In genomic region chr17:51166198-51166986, GRCh38 we compare ENCODE assay signal across 8 cellular contexts. TPM values are rescaled to one million over a fixed set of nuclear protein-coding genes. Genes with fewer than 3 reads are reported as not detected.
DNase-seq lines count a peak whose midpoint lies in the region; ATAC-seq and TF ChIP-seq lines count a peak whose summit lies in the region.

NME2 (plus strand) TSS chr17:51166411; CDS start chr17:51166831, 420 bp downstream.

- H3K36me3 Mint-ChIP-seq in activated CD4-positive, alpha-beta memory T cell treated with anti-CD3 and anti-CD28 coated beads, Interleukin-2, amount 10 ng/mL, durations not matched to agents 7 days and 5 days (ENCODE audit: low read depth) = peaks cover 43% of the 10 kb centered on the region

- peaks cover 15% of the 10 kb centered on the region for H3K36me3 ChIP-seq in BJ (ENCODE audit: control insufficient read depth, insufficient read depth, low read length)
- peaks cover 18 to 29% of the 10 kb centered on the region in 2 donors for H3K36me3 ChIP-seq in lung (ENCODE audit: control insufficient read depth in 2 of 2, insufficient read depth in 2 of 2, low read length in 2 of 2)

- H3K27ac ChIP-seq in lung (ENCODE audit: low read depth in 1 of 2, low read length in 1 of 2) = peak within 1 kb of the TSS; percentile 96 to 97

- CTCF ChIA-PET in BJ (lab: Yijun Ruan, JAX) = interaction anchor here (0.8 to 1.3 kb wide), 4 partner anchors 12 to 168 kb away, joined by 3 read pairs; no protein-coding TSS in a partner anchor
- CTCF ChIA-PET in activated CD4-positive, alpha-beta memory T cell treated with anti-CD3 and anti-CD28 coated beads, Interleukin-2, amount 10 ng/mL, durations not matched to agents 7 days and 5 days (lab: Charles Lee) = interaction anchor here (1.0 to 1.5 kb wide), 4 partner anchors 11 to 313 kb away, joined by 3 to 7 read pairs (median 3); partner anchors contain the start of gene NME1

- peaks cover 39% of the 10 kb centered on the region for H3K4me1 Mint-ChIP-seq in activated CD4-positive, alpha-beta memory T cell treated with anti-CD3 and anti-CD28 coated beads, Interleukin-2, amount 10 ng/mL, durations not matched to agents 7 days and 5 days

- peak; percentile 82 for ATAC-seq in GM19025 (IDR thresholded peaks at IDR 0.05; ENCODE audit: low read depth, unreplicated experiment)
- peak; percentile 84 for ATAC-seq in HG03280 (IDR thresholded peaks at IDR 0.05; ENCODE audit: unreplicated experiment)
- peak; percentile 95 for ATAC-seq in lung (ENCODE audit: insufficient read depth, low FRiP score)

- POLR2A ChIA-PET in BJ (lab: Charles Lee) = no interaction called here
- POLR2A ChIA-PET in activated CD4-positive, alpha-beta memory T cell treated with anti-CD3 and anti-CD28 coated beads, Interleukin-2, amount 10 ng/mL, durations not matched to agents 7 days and 5 days (lab: Charles Lee) = interaction anchor here (0.9 to 3.0 kb wide), 10 partner anchors 10 to 299 kb away, joined by 3 to 69 read pairs (median 6); partner anchors contain the start of genes NME1, SPAG9, TOB1 and UTP18

- H3K4me3 Mint-ChIP-seq in activated CD4-positive, alpha-beta memory T cell treated with anti-CD3 and anti-CD28 coated beads, Interleukin-2, amount 10 ng/mL, durations not matched to agents 7 days and 5 days = peak within 1 kb of the TSS; percentile 89

- peak within 1 kb of the TSS; percentile 93 for H3K27ac Mint-ChIP-seq in activated CD4-positive, alpha-beta memory T cell treated with anti-CD3 and anti-CD28 coated beads, Interleukin-2, amount 10 ng/mL, durations not matched to agents 7 days and 5 days

- H3K27me3 Mint-ChIP-seq in activated CD4-positive, alpha-beta memory T cell treated with anti-CD3 and anti-CD28 coated beads, Interleukin-2, amount 10 ng/mL, durations not matched to agents 7 days and 5 days = no peaks in the 10 kb centered on the region

- no peaks in the 10 kb centered on the region for H3K9me3 Mint-ChIP-seq in activated CD4-positive, alpha-beta memory T cell treated with anti-CD3 and anti-CD28 coated beads, Interleukin-2, amount 10 ng/mL, durations not matched to agents 7 days and 5 days

- TF ChIP-seq CTCF in BJ (IDR thresholded peaks at IDR 0.05; ENCODE audit: insufficient read depth, low read depth, low read length) (no peak), lung (IDR thresholded peaks at IDR 0.05; ENCODE audit: control extremely low read depth, extremely low read depth) (no peak)

- WGBS in lung, 2 donors = 0 to 1% methylated on average over 35 to 98 of the region's 98 CpGs

- H3K4me3 ChIP-seq in BJ (ENCODE audit: low read depth, low read length) (peak within 1 kb of the TSS; percentile 90), lung (peak within 1 kb of the TSS; percentile 95)

- DNase-seq in BJ (ENCODE audit: low read depth) (no peak), NCI-H526 treated with DMSO at 0.1 percent for 48 hours (lab: John Stamatoyannopoulos, UW) (peak; percentile 80), lung (ENCODE audit: low spot score) (peak; percentile 90)
- peak; percentile 73 for DNase-seq in activated CD4-positive, alpha-beta memory T cell treated with anti-CD3 and anti-CD28 coated beads, Interleukin-2, amount 10 ng/mL, durations not matched to agents 7 days and 5 days
- DNase-seq in effector CD4-positive, alpha-beta T cell = peak; percentile 41
- peak; percentile 46 to 73 (median 60) for DNase-seq in stimulated activated CD4-positive, alpha-beta T cell treated with anti-CD3 and anti-CD28 coated beads, TNF-alpha, amount 100 ng/mL, for 4 hours (ENCODE audit: low read depth in 3 of 3)

- peaks cover 0 to 6% of the 10 kb centered on the region in 2 donors for H3K4me1 ChIP-seq in lung (ENCODE audit: control insufficient read depth in 2 of 2, insufficient read depth in 2 of 2, low read length in 2 of 2)

- H3K27me3 ChIP-seq in BJ (ENCODE audit: control insufficient read depth, insufficient read depth, low read length) (no peaks in the 10 kb centered on the region), lung (ENCODE audit: control insufficient read depth, insufficient read depth) (no peaks in the 10 kb centered on the region)

- no peaks in the 10 kb centered on the region for H3K9me3 ChIP-seq in lung (ENCODE audit: control insufficient read depth in 2 of 2, insufficient read depth in 1 of 2, low read length in 1 of 2)

RNA-seq across cellular contexts. Expression of gene NME2, which starts in this region (rescaled TPM):
- polyA plus RNA-seq in BJ (2011; rRNA removed) (835 and 1,035 TPM in 2 replicates), lung (100 to 1,000 TPM; 753 to 777 TPM)
- polyA minus RNA-seq in BJ (2011; rRNA and poly(A)+ RNA removed) = 95.9 and 136 TPM in 2 replicates
- total RNA-seq in activated CD4-positive, alpha-beta memory T cell treated with anti-CD3 and anti-CD28 coated beads, Interleukin-2, amount 10 ng/mL, durations not matched to agents 7 days and 5 days = 100 to 1,000 TPM; 364 to 374 TPM
- total RNA-seq in lung = 100 to 1,000 TPM in 1 of 2 donors, 10 to 100 TPM in 1; 90.2 to 563 TPM
